In genomic region chr2:54535599-54536195, GRCh38 we compare ENCODE assay signal across 1 cellular context.
TF ChIP-seq lines count a peak whose summit lies in the region.

No MANE protein-coding gene starts in this region.

TF ChIP-seq in K562, 482 proteins besides CTCF, POLR2A, EP300 and RAD21 (continued from another document):
- TF ChIP-seq UBTF (IDR thresholded peaks at IDR 0.05; ENCODE audit: borderline replicate concordance in 1 of 2, low read depth in 2 of 2, low read length in 2 of 2) (no peak), IRF2 (CRISPR knock-in tag; IDR thresholded peaks at IDR 0.05) (no peak), ADNP (tag; IDR thresholded peaks at IDR 0.05) (no peak), LCOR (CRISPR knock-in tag; IDR thresholded peaks at IDR 0.05) (no peak), TSHZ1 (CRISPR knock-in tag; IDR thresholded peaks at IDR 0.05) (no peak)
